ENCODE assay signal across 22 cellular contexts in the genomic region with DNA sequence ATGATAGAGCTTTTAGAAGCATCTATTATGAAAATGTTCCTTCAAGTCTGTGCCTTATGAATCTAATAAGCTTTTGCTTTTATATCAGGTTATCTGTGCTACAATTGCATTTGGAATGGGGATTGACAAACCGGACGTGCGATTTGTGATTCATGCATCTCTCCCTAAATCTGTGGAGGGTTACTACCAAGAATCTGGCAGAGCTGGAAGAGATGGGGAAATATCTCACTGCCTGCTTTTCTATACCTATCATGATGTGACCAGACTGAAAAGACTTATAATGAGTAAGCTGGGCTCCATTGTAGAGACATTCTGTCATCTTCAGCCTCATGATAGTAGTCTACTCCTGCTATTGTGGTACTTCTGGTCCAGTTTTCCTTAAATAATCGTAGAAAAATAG.
"Had no signal": no experiment of that assay in that cellular context is flagged by ENCODE, and none has a peak within 500 bp of the region (broad histone marks: within the 10 kb centered on the region; RNA-seq: fewer than 3 reads in every experiment).

No MANE protein-coding gene starts in this region.

- H3K27me3 ChIP-seq: dorsolateral prefrontal cortex, esophagus muscularis mucosa, heart left ventricle, right lobe of liver, spleen had no signal

- H3K9me3 ChIP-seq: esophagus muscularis mucosa, heart left ventricle, psoas muscle, right lobe of liver, spleen, thoracic aorta had no signal

- H3K36me3 ChIP-seq: esophagus muscularis mucosa, right lobe of liver, thoracic aorta had no signal

- H3K4me1 Mint-ChIP-seq: naive B cell, nephron had no signal

- H3K9me3 Mint-ChIP-seq: naive B cell; nephron; stimulated activated memory B cell treated with anti-CD40 and anti-IgM and Interleukin-4, amounts not matched to agents 10 μg/mL and 1 μg/mL and 100 μg/mL, for 72 hours; stimulated activated naive CD8-positive, alpha-beta T cell treated with anti-CD3 and anti-CD28 coated beads, Interleukin-15, Interleukin-2, amounts not matched to agents 100 ng/mL and 50 ng/mL, for 24 hours had no signal

- DNase-seq: cortex of kidney; effector CD8-positive, alpha-beta T cell; heart left ventricle; hippocampal formation; mesendoderm; naive B cell; psoas muscle; retina; right lobe of liver; spleen; stimulated activated CD4-positive, alpha-beta T cell treated with anti-CD3 and anti-CD28 coated beads, Interleukin-15, amount 100 ng/mL, for 24 hours; stimulated activated CD4-positive, alpha-beta T cell treated with anti-CD3 and anti-CD28 coated beads, Interleukin-1b, Interleukin-23, amount 100 ng/mL, for 48 hours; stimulated activated CD4-positive, alpha-beta T cell treated with anti-CD3 and anti-CD28 coated beads, Interleukin-4, amount 100 ng/mL, for 24 hours; trophoblast cell had no signal

- H3K4me1 ChIP-seq: esophagus muscularis mucosa, heart left ventricle, psoas muscle had no signal

- H3K4me3 Mint-ChIP-seq: naive B cell; nephron; stimulated activated memory B cell treated with anti-CD40 and anti-IgM and Interleukin-4, amounts not matched to agents 10 μg/mL and 1 μg/mL and 100 μg/mL, for 72 hours; stimulated activated naive CD8-positive, alpha-beta T cell treated with anti-CD3 and anti-CD28 coated beads, Interleukin-15, Interleukin-2, amounts not matched to agents 100 ng/mL and 50 ng/mL, for 24 hours had no signal

- H3K27ac Mint-ChIP-seq: naive B cell; nephron; stimulated activated memory B cell treated with anti-CD40 and anti-IgM and Interleukin-4, amounts not matched to agents 10 μg/mL and 1 μg/mL and 100 μg/mL, for 72 hours; stimulated activated naive CD8-positive, alpha-beta T cell treated with anti-CD3 and anti-CD28 coated beads, Interleukin-15, Interleukin-2, amounts not matched to agents 100 ng/mL and 50 ng/mL, for 24 hours had no signal

- H3K27me3 Mint-ChIP-seq: naive B cell; stimulated activated memory B cell treated with anti-CD40 and anti-IgM and Interleukin-4, amounts not matched to agents 10 μg/mL and 1 μg/mL and 100 μg/mL, for 72 hours; stimulated activated naive CD8-positive, alpha-beta T cell treated with anti-CD3 and anti-CD28 coated beads, Interleukin-15, Interleukin-2, amounts not matched to agents 100 ng/mL and 50 ng/mL, for 24 hours had no signal

- H3K4me3 ChIP-seq: dorsolateral prefrontal cortex, esophagus muscularis mucosa, heart left ventricle, psoas muscle, right lobe of liver, spleen, thoracic aorta had no signal

- ATAC-seq: heart left ventricle; psoas muscle; right lobe of liver; stimulated activated memory B cell treated with anti-CD40 and anti-IgM and Interleukin-4, amounts not matched to agents 10 μg/mL and 1 μg/mL and 100 μg/mL, for 72 hours had no signal

- FAIRE-seq: frontal cortex, islet of Langerhans had no signal

- H3K27ac ChIP-seq: esophagus muscularis mucosa, heart left ventricle, psoas muscle, right lobe of liver, spleen, thoracic aorta had no signal
